Comparison of ENCODE assay signal across 10 cellular contexts in genomic region chrX:78514852-78515251, GRCh38.
DNase-seq lines count a peak whose midpoint lies in the region; ATAC-seq and TF ChIP-seq lines count a peak whose summit lies in the region.
"Had no signal": no experiment of that assay in that cellular context is flagged by ENCODE, and none has a peak within 500 bp of the region (broad histone marks: within the 10 kb centered on the region; RNA-seq: fewer than 3 reads in every experiment).

No MANE protein-coding gene starts in this region.

- no peaks in the 10 kb centered on the region for H3K36me3 ChIP-seq in HUES48 (ENCODE audit: control insufficient read depth, insufficient read depth, low read length)

- H3K4me1 ChIP-seq in HUES48 (ENCODE audit: control insufficient read depth, insufficient read depth, low read length), result peaks cover 33% of the 10 kb centered on the region

- no peaks in the 10 kb centered on the region for H3K27me3 Mint-ChIP-seq in activated T-helper 17 cell treated with anti-CD3 and anti-CD28 coated beads, Interleukin-2, amount 50 U/mL, for 72 hours

- peak overlapping the region; percentile 98 for H3K27ac Mint-ChIP-seq in activated T-helper 17 cell treated with anti-CD3 and anti-CD28 coated beads, Interleukin-2, amount 50 U/mL, for 72 hours

- H3K4me1 Mint-ChIP-seq in activated T-helper 17 cell treated with anti-CD3 and anti-CD28 coated beads, Interleukin-2, amount 50 U/mL, for 72 hours, result peaks cover 34% of the 10 kb centered on the region

- H3K4me3 ChIP-seq in GM12865 (ENCODE audit: low read depth, low read length) (no peak overlapping the region), HUES48 (ENCODE audit: low read depth, low read length) (peak overlapping the region; percentile 26; the same call in 1 of the 2 replicates)

- H3K9me3 Mint-ChIP-seq in activated T-helper 17 cell treated with anti-CD3 and anti-CD28 coated beads, Interleukin-2, amount 50 U/mL, for 72 hours, result peaks cover 8% of the 10 kb centered on the region

- peaks cover 4% of the 10 kb centered on the region for H3K36me3 Mint-ChIP-seq in activated T-helper 17 cell treated with anti-CD3 and anti-CD28 coated beads, Interleukin-2, amount 50 U/mL, for 72 hours (ENCODE audit: low read depth)

- TF ChIP-seq CTCF in GM12865 (IDR thresholded peaks at IDR 0.05; ENCODE audit: insufficient read depth, low read depth, low read length, missing control alignments), result no peak

- ATAC-seq in activated T-helper 17 cell treated with anti-CD3 and anti-CD28 coated beads, Interleukin-2, amount 50 U/mL, for 72 hours (replicated peaks), result peak; percentile 82
- ATAC-seq in HG03521 (IDR thresholded peaks at IDR 0.05; ENCODE audit: unreplicated experiment), result no peak

- H3K9me3 ChIP-seq in HUES48 (ENCODE audit: control insufficient read depth, insufficient read depth, low read length), result peaks cover 34% of the 10 kb centered on the region

- H3K9ac ChIP-seq in HUES48 (ENCODE audit: low read depth, low read length), result peak overlapping the region; percentile 13; the same call in 1 of the 2 replicates

- DNase-seq in GM12865 (ENCODE audit: low read depth) (peak; percentile 9), kidney tubule cell (ENCODE audit: low spot score) (peak; percentile 72), NCI-H82 (lab: John Stamatoyannopoulos, UW) (no peak), cortex of kidney (lab: John Stamatoyannopoulos, UW) (no peak), NCI-H2029 treated with DMSO at 0.1 percent for 48 hours (lab: John Stamatoyannopoulos, UW) (no peak)
- DNase-seq: mesenchymal stem cell, NCI-H1694 had no signal

- no peaks in the 10 kb centered on the region for H3K27me3 ChIP-seq in HUES48 (ENCODE audit: control insufficient read depth, insufficient read depth, low read length)

- peak overlapping the region; percentile 70 for H3K4me3 Mint-ChIP-seq in activated T-helper 17 cell treated with anti-CD3 and anti-CD28 coated beads, Interleukin-2, amount 50 U/mL, for 72 hours

- H3K27ac ChIP-seq in HUES48 (ENCODE audit: low read depth, low read length), result peak overlapping the region; percentile 89

Comparison
In these comparisons a context has a peak if more than half of its experiments do, and no peak if none do; other contexts are left out.
1. DNase-seq: peak in GM12865 (single experiment) and kidney tubule cell (single experiment); none in NCI-H82 (single experiment), cortex of kidney (single experiment) and NCI-H2029 treated with DMSO at 0.1 percent for 48 hours (single experiment).